In genomic region chr7:157461805-157462771, GRCh38 we compare ENCODE assay signal across 1 cellular context.
TF ChIP-seq lines count a peak whose summit lies in the region.

No MANE protein-coding gene starts in this region.

TF ChIP-seq in H1, 55 proteins besides CTCF, POLR2A, EP300 and RAD21:
- peak; percentile 11; the same call in 1 of the 2 replicates for TF ChIP-seq EGR1 (IDR thresholded peaks at IDR 0.05; ENCODE audit: borderline replicate concordance, low read depth, low read length)
- TF ChIP-seq TAF7 (optimal IDR thresholded peaks at IDR 0.05; ENCODE audit: borderline replicate concordance, low read depth, low read length): no peak
